Comparison of ENCODE assay signal across 29 cellular contexts in genomic region chr12:101108130-101108529, GRCh38.
DNase-seq lines count a peak whose midpoint lies in the region; ATAC-seq, FAIRE-seq and TF ChIP-seq lines count a peak whose summit lies in the region.
"Had no signal": no experiment of that assay in that cellular context is flagged by ENCODE, and none has a peak within 500 bp of the region (broad histone marks: within the 10 kb centered on the region; RNA-seq: fewer than 3 reads in every experiment).

No MANE protein-coding gene starts in this region.

- no peaks in the 10 kb centered on the region for H3K79me1 ChIP-seq in H9 (ENCODE audit: insufficient read depth, low read depth, low read length, poor library complexity, severe bottlenecking)
- no peaks in the 10 kb centered on the region for H3K79me1 ChIP-seq in H1 (ENCODE audit: low read depth, low read length)

- H2BK12ac ChIP-seq in H9 (ENCODE audit: insufficient read length, low read depth, low read length) (no peak overlapping the region), H1 (ENCODE audit: low read depth, low read length) (no peak overlapping the region)

- H4K5ac ChIP-seq in H9 (ENCODE audit: insufficient read length, low read depth, low read length) (no peak overlapping the region), H1 (ENCODE audit: insufficient read length, low read depth, low read length) (no peak overlapping the region)

- no CpG with 5 or more reads among the region's 5 CpGs for WGBS in H9 (ENCODE audit: extremely low coverage, insufficient read length, low lambda C conversion rate)
- WGBS in H1 (ENCODE audit: extremely low coverage in 1 of 2, insufficient coverage in 1 of 2, insufficient read length in 1 of 2, insufficient replicate concordance in 2 of 2, low coverage in 1 of 2, low lambda C conversion rate in 2 of 2, missing lambda C conversion rate in 1 of 2), 2 experiments = 93% methylated on average over 5 of the region's 5 CpGs; no CpG with 5 or more reads in 1 of the 2 experiments

- no peak overlapping the region for H2BK120ac ChIP-seq in H9 (ENCODE audit: low read depth, low read length, poor library complexity, severe bottlenecking)
- H2BK120ac ChIP-seq in H1 (replicated peaks; ENCODE audit: low read depth, low read length) = no peak overlapping the region

- H3K4me1 ChIP-seq in H9 (ENCODE audit: insufficient read depth, low read length) (no peaks in the 10 kb centered on the region), H1 (replicated peaks in 1 of 4; ENCODE audit: control insufficient read depth in 3 of 4, insufficient read depth in 4 of 4, low read length in 3 of 4) (no peaks in the 10 kb centered on the region)
- H3K4me1 ChIP-seq: left ventricle myocardium inferior had no signal

- no peaks in the 10 kb centered on the region for H3K23me2 ChIP-seq in H9 (ENCODE audit: insufficient read length, low read depth, low read length, poor library complexity, severe bottlenecking)
- no peaks in the 10 kb centered on the region for H3K23me2 ChIP-seq in H1 (ENCODE audit: low read depth, low read length)

- H3K36me3 Mint-ChIP-seq in H9 (ENCODE audit: insufficient read depth in 1 of 3, low read depth in 3 of 3) = no peaks in the 10 kb centered on the region
- no peaks in the 10 kb centered on the region for H3K36me3 Mint-ChIP-seq in activated CD4-positive, alpha-beta T cell treated with anti-CD3 and anti-CD28 coated beads for 36 hours (ENCODE audit: low read depth)
- H3K36me3 Mint-ChIP-seq: activated CD4-positive, alpha-beta memory T cell treated with anti-CD3 and anti-CD28 coated beads for 36 hours; CD8-positive, alpha-beta T cell had no signal

- no peak overlapping the region for H2AK5ac ChIP-seq in H9 (ENCODE audit: insufficient read length, low read length)
- H2AK5ac ChIP-seq in H1 (ENCODE audit: low read depth, low read length) = no peak overlapping the region

- FAIRE-seq in H1 (lab: Jason Lieb, UNC) = peak; percentile 42
- FAIRE-seq: GM12878, keratinocyte had no signal

- POLR2A ChIA-PET in H1 (lab: Charles Lee; ENCODE audit: partially characterized antibody) = no interaction called here
- POLR2A ChIA-PET in activated CD4-positive, alpha-beta T cell treated with anti-CD3 and anti-CD28 coated beads for 36 hours (lab: Charles Lee) = no interaction called here

- H2AFZ ChIP-seq in H9 (ENCODE audit: low read length) (no peak overlapping the region), H1 (ENCODE audit: low read length) (no peak overlapping the region)

- no peak overlapping the region for H2BK20ac ChIP-seq in H9 (ENCODE audit: low read depth, low read length, poor library complexity, severe bottlenecking)
- no peak overlapping the region for H2BK20ac ChIP-seq in H1 (ENCODE audit: low read length)

- no peak for TF ChIP-seq EP300 in H1 (IDR thresholded peaks at IDR 0.05; ENCODE audit: borderline replicate concordance in 1 of 2, low read depth in 2 of 2, low read length in 2 of 2)

- CTCF ChIA-PET in H1 (lab: Charles Lee; ENCODE audit: partially characterized antibody) = interaction anchor here (0.8 to 1.6 kb wide), 4 partner anchors 11 to 190 kb away, joined by 3 to 6 read pairs (median 4); no protein-coding TSS in a partner anchor
- CTCF ChIA-PET in activated CD4-positive, alpha-beta T cell treated with anti-CD3 and anti-CD28 coated beads for 36 hours (lab: Charles Lee) = no interaction called here

- H2BK5ac ChIP-seq in H9 (ENCODE audit: insufficient read length, low read length) = no peak overlapping the region
- H2BK5ac ChIP-seq in H1 (ENCODE audit: low read depth, low read length) = no peak overlapping the region

- H3K27ac ChIP-seq in 22Rv1 (no peak overlapping the region), H9 (ENCODE audit: insufficient read length, low read depth, low read length) (no peak overlapping the region), H1 (ENCODE audit: low read depth, low read length) (no peak overlapping the region)
- H3K27ac ChIP-seq: left ventricle myocardium inferior, SK-N-MC had no signal

- H3K18ac ChIP-seq in H9 (ENCODE audit: insufficient read length, low read depth, low read length) (no peak overlapping the region), H1 (ENCODE audit: extremely low read depth, low read length) (no peak overlapping the region)

- H3K9me3 ChIP-seq in H9 (ENCODE audit: control insufficient read depth, low read depth, low read length) (no peaks in the 10 kb centered on the region), H1 (ENCODE audit: insufficient read depth in 2 of 2, low read depth in 1 of 2, low read length in 1 of 2) (no peaks in the 10 kb centered on the region)

- H3K4me3 Mint-ChIP-seq in H9 = no peak overlapping the region
- H3K4me3 Mint-ChIP-seq in activated CD4-positive, alpha-beta T cell treated with anti-CD3 and anti-CD28 coated beads for 36 hours = no peak overlapping the region
- H3K4me3 Mint-ChIP-seq: activated CD4-positive, alpha-beta memory T cell treated with anti-CD3 and anti-CD28 coated beads for 36 hours; CD8-positive, alpha-beta T cell; dendritic cell treated with granulocyte-macrophage colony-stimulating factor and Interleukin-4, amounts not matched to agents 40 ng/mL and 50 ng/mL, for 4 days; neural crest cell; T-helper 1 cell treated with Interleukin-12 subunit alpha and Interleukin-12 subunit beta and Interleukin-4 antibody, amounts not matched to agents 30 μg/mL and 1 μg/mL, for 36 hours had no signal

- DNase-seq in H9 = peak; percentile 49
- DNase-seq in NCI-H69 (lab: John Stamatoyannopoulos, UW) = peak; percentile 10
- DNase-seq in H1 (ENCODE audit: low read depth in 1 of 2, low spot score in 2 of 2) = no peak
- DNase-seq in T-helper 1 cell = no peak
- no peak for DNase-seq in nucleus accumbens (lab: John Stamatoyannopoulos, UW)
- DNase-seq in activated CD4-positive, alpha-beta T cell treated with anti-CD3 and anti-CD28 coated beads for 36 hours = no peak
- DNase-seq: activated CD4-positive, alpha-beta memory T cell treated with anti-CD3 and anti-CD28 coated beads for 36 hours; activated naive CD4-positive, alpha-beta T cell treated with Interleukin-2 at 50 U/mL for 16 hours; CD8-positive, alpha-beta T cell; EL; HCEC 1CT; head of caudate nucleus; IMR-90; left ventricle myocardium inferior; mesenchymal stem cell; NCI-H1105 treated with DMSO at 0.1 percent for 48 hours; NCI-H226; stimulated activated naive CD4-positive, alpha-beta T cell had no signal

- H3K4ac ChIP-seq in H9 (ENCODE audit: low read depth, low read length) (no peak overlapping the region), H1 (replicated peaks; ENCODE audit: insufficient read length, low read depth, low read length) (no peak overlapping the region)

- no peak overlapping the region for H3T11ph ChIP-seq in H9 (ENCODE audit: low read length)

- H3K56ac ChIP-seq in H9 (ENCODE audit: insufficient read length, low read depth, low read length) = no peak overlapping the region
- no peak overlapping the region for H3K56ac ChIP-seq in H1 (replicated peaks; ENCODE audit: insufficient read length, low read depth, low read length)

- peak; percentile 38 to 44; a peak in 3 of 4 replicates for TF ChIP-seq RAD21 in H1 (IDR thresholded peaks at IDR 0.05 in 1 of 2, conservative IDR thresholded peaks at IDR 0.05 in 1 of 2; ENCODE audit: low read depth in 2 of 2, low read length in 2 of 2)

- H3K9ac ChIP-seq in H9 (ENCODE audit: extremely low read depth, insufficient read length, low read length) = no peak overlapping the region
- H3K9ac ChIP-seq in H1 (replicated peaks in 1 of 4; ENCODE audit: extremely low read depth in 1 of 4, low read depth in 3 of 4, low read length in 3 of 4) = no peak overlapping the region

- no peak overlapping the region for H3K27ac Mint-ChIP-seq in H9
- H3K27ac Mint-ChIP-seq in activated CD4-positive, alpha-beta T cell treated with anti-CD3 and anti-CD28 coated beads for 36 hours = no peak overlapping the region
- H3K27ac Mint-ChIP-seq: activated CD4-positive, alpha-beta memory T cell treated with anti-CD3 and anti-CD28 coated beads for 36 hours; CD8-positive, alpha-beta T cell; dendritic cell treated with granulocyte-macrophage colony-stimulating factor and Interleukin-4, amounts not matched to agents 40 ng/mL and 50 ng/mL, for 4 days; T-helper 1 cell treated with Interleukin-12 subunit alpha and Interleukin-12 subunit beta and Interleukin-4 antibody, amounts not matched to agents 30 μg/mL and 1 μg/mL, for 36 hours had no signal

- H4K20me1 ChIP-seq in H9 (ENCODE audit: control insufficient read depth, insufficient read depth, insufficient read length) = no peaks in the 10 kb centered on the region
- no peaks in the 10 kb centered on the region for H4K20me1 ChIP-seq in H1 (replicated peaks in 1 of 2; ENCODE audit: control insufficient read depth in 1 of 2, insufficient read depth in 2 of 2, low read length in 2 of 2)

- ATAC-seq in GM21515 (IDR thresholded peaks at IDR 0.05; ENCODE audit: unreplicated experiment) = no peak
- ATAC-seq in activated CD4-positive, alpha-beta T cell treated with anti-CD3 and anti-CD28 coated beads for 36 hours = no peak
- ATAC-seq: activated CD4-positive, CD25-positive, alpha-beta regulatory T cell treated with anti-CD3 and anti-CD28 coated beads, Interleukin-2, amount 50 U/mL, for 24 hours; CD8-positive, alpha-beta T cell; esophagus mucosa; GM12878 had no signal

- no peak overlapping the region for H3K23ac ChIP-seq in H9 (ENCODE audit: insufficient read length, low read depth, low read length)
- no peak overlapping the region for H3K23ac ChIP-seq in H1 (ENCODE audit: insufficient read length)

- H2BK15ac ChIP-seq in H9 (ENCODE audit: low read depth, low read length) = no peak overlapping the region
- no peak overlapping the region for H2BK15ac ChIP-seq in H1 (ENCODE audit: low read length)

- H3K4me2 ChIP-seq in H9 (ENCODE audit: insufficient read depth, insufficient read length, low read length) = no peak overlapping the region
- H3K4me2 ChIP-seq in H1 (ENCODE audit: insufficient read depth in 1 of 2, low read depth in 2 of 2, low read length in 2 of 2) = no peak overlapping the region
- H3K4me2 ChIP-seq: smooth muscle cell had no signal

- H3K14ac ChIP-seq in H9 (ENCODE audit: insufficient read depth, low read length) (no peak overlapping the region), H1 (ENCODE audit: insufficient read length) (no peak overlapping the region)

- no peaks in the 10 kb centered on the region for H3K27me3 Mint-ChIP-seq in H9 (ENCODE audit: low read depth)
- peaks cover 4% of the 10 kb centered on the region for H3K27me3 Mint-ChIP-seq in activated CD4-positive, alpha-beta T cell treated with anti-CD3 and anti-CD28 coated beads for 36 hours
- H3K27me3 Mint-ChIP-seq: activated CD4-positive, alpha-beta memory T cell treated with anti-CD3 and anti-CD28 coated beads for 36 hours; dendritic cell treated with granulocyte-macrophage colony-stimulating factor and Interleukin-4, amounts not matched to agents 40 ng/mL and 50 ng/mL, for 4 days had no signal

- no peaks in the 10 kb centered on the region for H3K36me3 ChIP-seq in H1 (ENCODE audit: control insufficient read depth in 2 of 4, insufficient read depth in 4 of 4, low read length in 3 of 4)
- H3K36me3 ChIP-seq: left ventricle myocardium inferior had no signal

- H3K4me1 Mint-ChIP-seq in H9 = no peaks in the 10 kb centered on the region
- H3K4me1 Mint-ChIP-seq in activated CD4-positive, alpha-beta T cell treated with anti-CD3 and anti-CD28 coated beads for 36 hours = no peaks in the 10 kb centered on the region

- intact Hi-C loops in activated CD4-positive, alpha-beta T cell treated with anti-CD3 and anti-CD28 coated beads for 36 hours (cut with DNase I, micrococcal nuclease) = no loop called here

- H3K79me2 ChIP-seq in H9 (ENCODE audit: insufficient read depth, low read length) (no peaks in the 10 kb centered on the region), H1 (ENCODE audit: control insufficient read depth in 1 of 2, insufficient read depth in 2 of 2, low read length in 2 of 2) (no peaks in the 10 kb centered on the region)

- H3K9me3 Mint-ChIP-seq in H9 = 0 out of 5 replicates have a peak, but pooled peaks cover 0 to 3% of the 10 kb centered on the region in 2 experiments
- H3K9me3 Mint-ChIP-seq in activated CD4-positive, alpha-beta T cell treated with anti-CD3 and anti-CD28 coated beads for 36 hours (ENCODE audit: low read depth) = peaks cover 2% of the 10 kb centered on the region
- H3K9me3 Mint-ChIP-seq: CD8-positive, alpha-beta T cell; dendritic cell treated with granulocyte-macrophage colony-stimulating factor and Interleukin-4, amounts not matched to agents 40 ng/mL and 50 ng/mL, for 4 days had no signal

- H4K91ac ChIP-seq in H9 (ENCODE audit: insufficient read length, low read depth, low read length) (no peak overlapping the region), H1 (replicated peaks; ENCODE audit: insufficient read length, low read length) (no peak overlapping the region)

- no peak for TF ChIP-seq POLR2A in H1 (IDR thresholded peaks at IDR 0.05; ENCODE audit: control extremely low read depth in 1 of 2, low read depth in 2 of 2, low read length in 2 of 2)

- TF ChIP-seq CTCF in 22Rv1 (IDR thresholded peaks at IDR 0.05) = peak; percentile 21; the same call in 1 of the 2 replicates
- TF ChIP-seq CTCF in H9 (conservative IDR thresholded peaks at IDR 0.05) = peak; percentile 46; the same call in 2 of the 3 replicates
- peak in 1 of 3 experiments; percentile 44; a peak in 2 of 4 replicates for TF ChIP-seq CTCF in H1 (IDR thresholded peaks at IDR 0.05; ENCODE audit: control extremely low read depth in 1 of 3, insufficient read depth in 1 of 3, low read depth in 1 of 3, low read length in 3 of 3)

- H3K27me3 ChIP-seq in H9 (ENCODE audit: insufficient read depth, low read length) = no peaks in the 10 kb centered on the region
- no peaks in the 10 kb centered on the region for H3K27me3 ChIP-seq in H1 (replicated peaks in 1 of 4; ENCODE audit: control insufficient read depth in 3 of 4, extremely low read depth in 1 of 4, insufficient read depth in 3 of 4, low read length in 3 of 4)

- H3K4me3 ChIP-seq in H1 (ENCODE audit: extremely low read depth in 1 of 4, insufficient read depth in 2 of 4, low read depth in 3 of 4, low read length in 4 of 4) = no peak overlapping the region
- H3K4me3 ChIP-seq: GM12878, left ventricle myocardium inferior, SK-N-MC, smooth muscle cell had no signal

- H4K8ac ChIP-seq in H9 (replicated peaks; ENCODE audit: insufficient read length, low read depth, low read length) = no peak overlapping the region
- H4K8ac ChIP-seq in H1 (ENCODE audit: extremely low read depth, insufficient read depth, low read length) = no peak overlapping the region

Comparison
In these comparisons a context has a peak if more than half of its experiments do, and no peak if none do; other contexts are left out.
1. DNase-seq: peak in H9 (single experiment) and NCI-H69 (single experiment); none in H1 (0 of 2), T-helper 1 cell (0 of 5), nucleus accumbens (0 of 56) and activated CD4-positive, alpha-beta T cell treated with anti-CD3 and anti-CD28 coated beads for 36 hours (single experiment).